7 cellular contexts compared by ENCODE assay signal in genomic region chr6:131694832-131695426, GRCh38. TPM values are rescaled to one million over a fixed set of nuclear protein-coding genes. Genes with fewer than 3 reads are reported as not detected.
DNase-seq lines count a peak whose midpoint lies in the region; ATAC-seq, FAIRE-seq and TF ChIP-seq lines count a peak whose summit lies in the region.

No MANE protein-coding gene starts in this region.

- FAIRE-seq in K562 (lab: Jason Lieb, UNC), result peak; percentile 42

- BruUV-seq in K562 (replicated peaks; lab: Mats Ljungman, UMichigan), result TSS peak; percentile 23

- TF ChIP-seq POLR2A in K562 (conservative IDR thresholded peaks at IDR 0.05), result no peak

- CTCF ChIA-PET in K562 (lab: Yijun Ruan, JAX; ENCODE audit: low intra/inter-chr PET ratio), result interaction anchor here (0.6 to 1.5 kb wide), 3 partner anchors 215 to 218 kb away, joined by 4 to 7 read pairs (median 7); no protein-coding TSS in a partner anchor

- H3K4me1 ChIP-seq in OCI-LY1 (ENCODE audit: insufficient read depth, low read length, severe bottlenecking) (peaks cover 6% of the 10 kb centered on the region), K562 (replicated peaks in 1 of 2; ENCODE audit: control insufficient read depth in 2 of 2, insufficient read depth in 2 of 2, low read length in 2 of 2) (no peaks in the 10 kb centered on the region), iPS DF 6.9 (ENCODE audit: control insufficient read depth, insufficient read depth, low read length) (no peaks in the 10 kb centered on the region)

- H4K20me1 ChIP-seq in OCI-LY1 (ENCODE audit: insufficient read depth, low read length) (no peaks in the 10 kb centered on the region), K562 (replicated peaks; ENCODE audit: control insufficient read depth, insufficient read depth, low read length) (no peaks in the 10 kb centered on the region)

- H3K9ac ChIP-seq in OCI-LY1 (ENCODE audit: low read length), result no peak overlapping the region
- H3K9ac ChIP-seq in K562 (ENCODE audit: insufficient read depth in 1 of 2, low read depth in 2 of 2, low read length in 2 of 2), result no peak overlapping the region

- H2AFZ ChIP-seq in OCI-LY1 (ENCODE audit: low read length) (no peak overlapping the region), K562 (ENCODE audit: low read depth, low read length) (no peak overlapping the region)

- H3K27ac ChIP-seq in OCI-LY1 (ENCODE audit: low read depth, low read length, poor library complexity, severe bottlenecking), result no peak overlapping the region
- no peak overlapping the region for H3K27ac ChIP-seq in K562 (ENCODE audit: extremely low read depth, low read depth, low read length)
- no peak overlapping the region for H3K27ac ChIP-seq in iPS DF 6.9 (ENCODE audit: low read length)

- H3F3A ChIP-seq in OCI-LY1 (ENCODE audit: insufficient read depth, low read length), result no peaks in the 10 kb centered on the region

- H3K36me3 ChIP-seq in OCI-LY1 (ENCODE audit: insufficient read depth, low read length) (no peaks in the 10 kb centered on the region), K562 (ENCODE audit: control insufficient read depth, insufficient read depth, low read length) (peaks cover 25% of the 10 kb centered on the region; the same call in 2 of the 3 replicates), iPS DF 6.9 (ENCODE audit: control insufficient read depth, insufficient read depth, low read length) (no peaks in the 10 kb centered on the region)

- peak; percentile 37 to 80 for TF ChIP-seq RAD21 in K562 (CRISPR knock-in tag; conservative IDR thresholded peaks at IDR 0.05 in 1 of 2, IDR thresholded peaks at IDR 0.05 in 1 of 2)

- POLR2A ChIA-PET in K562 (lab: Yijun Ruan, JAX), result no interaction called here

- H3K79me2 ChIP-seq in OCI-LY1 (ENCODE audit: insufficient read depth, low read length) (no peaks in the 10 kb centered on the region), K562 (ENCODE audit: control insufficient read depth, insufficient read depth, low read length) (no peaks in the 10 kb centered on the region)

- peak; percentile 66 for TF ChIP-seq CTCF in OCI-LY1 (IDR thresholded peaks at IDR 0.05; ENCODE audit: low read length)
- peak; percentile 70 to 78 (median 74) for TF ChIP-seq CTCF in K562 (IDR thresholded peaks at IDR 0.05 in 2 of 3, conservative IDR thresholded peaks at IDR 0.05 in 1 of 3; ENCODE audit: insufficient read depth in 2 of 3, low read depth in 1 of 3, low read length in 3 of 3)

- no peak overlapping the region for H3K4me3 ChIP-seq in OCI-LY1 (ENCODE audit: low read depth, low read length, poor library complexity, severe bottlenecking)
- no peak overlapping the region for H3K4me3 ChIP-seq in K562
- H3K4me3 ChIP-seq in iPS DF 6.9 (ENCODE audit: low read length), result no peak overlapping the region

- no peak overlapping the region for H3K4me2 ChIP-seq in OCI-LY1 (ENCODE audit: low read length)
- no peak overlapping the region for H3K4me2 ChIP-seq in K562 (ENCODE audit: insufficient read depth, low read length)

- in situ Hi-C loops in K562 (cut with MboI), result loop anchor here (10.0 kb wide), 1 partner anchor 220 kb away; no protein-coding TSS in a partner anchor

- TF ChIP-seq EP300 in K562 (IDR thresholded peaks at IDR 0.05; ENCODE audit: low read length), result no peak

- DNase-seq in GM04503 (ENCODE audit: low read depth) (peak; percentile 23), K562 (ENCODE audit: extremely low read depth in 1 of 4, low spot score in 3 of 4) (peak; percentile 47 to 72 (median 58)), iPS DF 6.9 (ENCODE audit: low read depth, low spot score) (peak; percentile 68)
- DNase-seq in stimulated activated CD4-positive, alpha-beta T cell treated with anti-CD3 and anti-CD28 coated beads, Interleukin-1b, Interleukin-23, amount 100 ng/mL, for 48 hours, result peak; percentile 16

- no peaks in the 10 kb centered on the region for H3K9me2 ChIP-seq in OCI-LY1 (ENCODE audit: low read depth, low read length)

- ATAC-seq in GM21367 (IDR thresholded peaks at IDR 0.05; ENCODE audit: unreplicated experiment) (peak; percentile 92), HG03565 (IDR thresholded peaks at IDR 0.05; ENCODE audit: unreplicated experiment) (peak; percentile 90), K562 (peak; percentile 99)

- WGBS in K562 (ENCODE audit: insufficient coverage, low coverage, missing lambda C conversion rate), result 28% methylated on average over 2 of the region's 2 CpGs
- WGBS in iPS DF 6.9 (ENCODE audit: insufficient coverage, insufficient read length), result no CpG with 5 or more reads among the region's 2 CpGs

- no peaks in the 10 kb centered on the region for H3K9me1 ChIP-seq in K562 (ENCODE audit: control insufficient read depth, insufficient read depth, low read length)

- intact Hi-C loops in K562 (cut with micrococcal nuclease), result loop anchor here (1.0 kb wide), 1 partner anchor 215 kb away; no protein-coding TSS in a partner anchor

- H3K27me3 ChIP-seq in OCI-LY1 (ENCODE audit: insufficient read depth, low read length) (no peaks in the 10 kb centered on the region), K562 (ENCODE audit: control insufficient read depth in 2 of 2, insufficient read depth in 2 of 2, low read length in 2 of 2) (no peaks in the 10 kb centered on the region), iPS DF 6.9 (ENCODE audit: control insufficient read depth, insufficient read depth, low read length) (no peaks in the 10 kb centered on the region)

- no peaks in the 10 kb centered on the region for H3K9me3 ChIP-seq in OCI-LY1 (ENCODE audit: low read length)
- no peaks in the 10 kb centered on the region for H3K9me3 ChIP-seq in K562 (replicated peaks; ENCODE audit: control insufficient read depth, insufficient read depth, low read depth, low read length)
- H3K9me3 ChIP-seq in iPS DF 6.9 (ENCODE audit: control insufficient read depth, insufficient read depth, low read length), result no peaks in the 10 kb centered on the region

TF ChIP-seq in K562, 482 proteins besides CTCF, POLR2A, EP300 and RAD21 (continues in another document):
- TF ChIP-seq COPS2 (conservative IDR thresholded peaks at IDR 0.05) (no peak), JUND (IDR thresholded peaks at IDR 0.05; ENCODE audit: borderline replicate concordance, low read depth, low read length) (no peak), JUND (tag; IDR thresholded peaks at IDR 0.05; ENCODE audit: borderline replicate concordance, low read depth, low read length) (no peak)

RNA-seq across cellular contexts. Expression of gene OR2A4, which starts 6.3 kb away (rescaled TPM):
- total RNA-seq in K562 (2011; cell fraction: chromatin; rRNA removed; ENCODE audit: low replicate concordance), result not detected in 2 replicates
- total RNA-seq in K562 (2011; cell fraction: nucleolus; rRNA removed), result not detected in 2 replicates
- total RNA-seq in K562 (2011; cell fraction: nucleoplasm; rRNA removed), result not detected in 2 replicates
- total RNA-seq in K562 (2014; rRNA removed) (not detected in 2 replicates), K562 (2014; rRNA removed; fragmentation: Illumina TruSeq; extraction: Trizol) (not detected in 2 replicates), K562 (2015; rRNA removed; fragmentation: Illumina TruSeq; extraction: Trizol) (not detected in 2 replicates), K562 (2021) (not detected in 2 replicates)
- polyA plus RNA-seq in K562 (2011; rRNA removed) (not detected in 2 replicates), K562 (2014; fragmentation: Illumina TruSeq; extraction: Trizol) (0.06 TPM in 1 of 2 replicates, not detected in the other), K562 (2014; fragmentation: Nextera tagmentation; extraction: Ambion mirVana) (under 1 TPM; 0.21 to 0.25 TPM), K562 (2014; rRNA removed) (not detected in 2 replicates)
- not detected in 2 replicates for polyA plus RNA-seq in K562 (2011; cell fraction: cytosol; rRNA removed)
- 0.10 TPM in 1 of 2 replicates, not detected in the other for polyA plus RNA-seq in K562 (2011; cell fraction: nucleus; rRNA removed)
- polyA plus RNA-seq in K562 (2012), result 0.15 and 0.42 TPM in 2 replicates
- polyA minus RNA-seq in K562 (2011; rRNA and poly(A)+ RNA removed), result not detected in 2 replicates
- polyA minus RNA-seq in K562 (2011; cell fraction: cytosol; rRNA and poly(A)+ RNA removed), result not detected in 2 replicates
- not detected in 2 replicates for polyA minus RNA-seq in K562 (2011; cell fraction: nucleus; rRNA and poly(A)+ RNA removed)

RNA-seq across cellular contexts. Expression of gene CTAGE9, which starts 15.9 kb away (rescaled TPM):
- 0.18 TPM in 1 of 2 replicates, not detected in the other for total RNA-seq in K562 (2011; cell fraction: chromatin; rRNA removed; ENCODE audit: low replicate concordance)
- total RNA-seq in K562 (2011; cell fraction: nucleolus; rRNA removed), result not detected in 2 replicates
- not detected in 2 replicates for total RNA-seq in K562 (2011; cell fraction: nucleoplasm; rRNA removed)
- total RNA-seq in K562 (2014; rRNA removed), result not detected in 2 replicates
- total RNA-seq in K562 (2014; rRNA removed; fragmentation: Illumina TruSeq; extraction: Trizol), result not detected in 2 replicates
- total RNA-seq in K562 (2015; rRNA removed; fragmentation: Illumina TruSeq; extraction: Trizol), result not detected in 2 replicates
- not detected in 2 replicates for total RNA-seq in K562 (2021)
- polyA plus RNA-seq in K562 (2011; rRNA removed), result not detected in 2 replicates
- polyA plus RNA-seq in K562 (2011; cell fraction: cytosol; rRNA removed), result not detected in 2 replicates
- not detected in 2 replicates for polyA plus RNA-seq in K562 (2011; cell fraction: nucleus; rRNA removed)
- 0.13 and 0.14 TPM in 2 replicates for polyA plus RNA-seq in K562 (2012)
- polyA plus RNA-seq in K562 (2014; fragmentation: Illumina TruSeq; extraction: Trizol), result not detected in 2 replicates
- polyA plus RNA-seq in K562 (2014; fragmentation: Nextera tagmentation; extraction: Ambion mirVana), result not detected
- not detected in 2 replicates for polyA plus RNA-seq in K562 (2014; rRNA removed)
- polyA minus RNA-seq in K562 (2011; rRNA and poly(A)+ RNA removed), result not detected in 2 replicates
- not detected in 2 replicates for polyA minus RNA-seq in K562 (2011; cell fraction: cytosol; rRNA and poly(A)+ RNA removed)
- not detected in 2 replicates for polyA minus RNA-seq in K562 (2011; cell fraction: nucleus; rRNA and poly(A)+ RNA removed)

RNA-seq across cellular contexts. Expression of gene ENPP3, which starts 57.8 kb away (rescaled TPM):
- 51.5 and 84.3 TPM in 2 replicates for total RNA-seq in K562 (2011; cell fraction: chromatin; rRNA removed; ENCODE audit: low replicate concordance)
- 30.4 and 31.7 TPM in 2 replicates for total RNA-seq in K562 (2011; cell fraction: nucleolus; rRNA removed)
- 43.2 and 48.7 TPM in 2 replicates for total RNA-seq in K562 (2011; cell fraction: nucleoplasm; rRNA removed)
- total RNA-seq in K562 (2014; rRNA removed), result 14.0 and 18.5 TPM in 2 replicates
- 27.1 and 27.9 TPM in 2 replicates for total RNA-seq in K562 (2014; rRNA removed; fragmentation: Illumina TruSeq; extraction: Trizol)
- total RNA-seq in K562 (2015; rRNA removed; fragmentation: Illumina TruSeq; extraction: Trizol), result 20.7 and 23.0 TPM in 2 replicates
- 17.7 and 22.3 TPM in 2 replicates for total RNA-seq in K562 (2021)
- polyA plus RNA-seq in K562 (2011; rRNA removed), result 21.6 and 32.8 TPM in 2 replicates
- 7.3 and 11.4 TPM in 2 replicates for polyA plus RNA-seq in K562 (2011; cell fraction: cytosol; rRNA removed)
- 26.8 and 29.1 TPM in 2 replicates for polyA plus RNA-seq in K562 (2011; cell fraction: nucleus; rRNA removed)
- polyA plus RNA-seq in K562 (2012), result 14.6 and 15.7 TPM in 2 replicates
- polyA plus RNA-seq in K562 (2014; fragmentation: Illumina TruSeq; extraction: Trizol), result 18.1 and 21.6 TPM in 2 replicates
- 10 to 100 TPM; 15.1 to 23.5 TPM for polyA plus RNA-seq in K562 (2014; fragmentation: Nextera tagmentation; extraction: Ambion mirVana)
- polyA plus RNA-seq in K562 (2014; rRNA removed), result 17.4 and 17.8 TPM in 2 replicates
- polyA minus RNA-seq in K562 (2011; rRNA and poly(A)+ RNA removed), result 36.6 and 42.0 TPM in 2 replicates
- 4.6 and 9.1 TPM in 2 replicates for polyA minus RNA-seq in K562 (2011; cell fraction: cytosol; rRNA and poly(A)+ RNA removed)
- 22.2 and 36.7 TPM in 2 replicates for polyA minus RNA-seq in K562 (2011; cell fraction: nucleus; rRNA and poly(A)+ RNA removed)

Comparison
In these comparisons a context has a peak if more than half of its experiments do, and no peak if none do; other contexts are left out.
1. DNase-seq: peak in every context shown above with its lines; median percentile 68 in iPS DF 6.9; 58 in K562; 23 in GM04503; 16 in stimulated activated CD4-positive, alpha-beta T cell treated with anti-CD3 and anti-CD28 coated beads, Interleukin-1b, Interleukin-23, amount 100 ng/mL, for 48 hours.